ENCODE assay signal across 16 cellular contexts in genomic region chr9:134775552-134775951, GRCh38.
DNase-seq lines count a peak whose midpoint lies in the region; TF ChIP-seq lines count a peak whose summit lies in the region.
"Had no signal": no experiment of that assay in that cellular context is flagged by ENCODE, and none has a peak within 500 bp of the region (broad histone marks: within the 10 kb centered on the region; RNA-seq: fewer than 3 reads in every experiment).

No MANE protein-coding gene starts in this region.

- H4K8ac ChIP-seq in mesenchymal stem cell (ENCODE audit: low read length), result no peak overlapping the region

- H3K4me1 ChIP-seq in mesenchymal stem cell (ENCODE audit: control insufficient read depth, insufficient read depth, low read depth, low read length), result peaks cover 44% of the 10 kb centered on the region
- H3K4me1 ChIP-seq: colonic mucosa had no signal

- TF ChIP-seq CTCF in AG04449 (IDR thresholded peaks at IDR 0.05; ENCODE audit: insufficient read depth, low read length, missing control alignments) (no peak), choroid plexus epithelial cell (conservative IDR thresholded peaks at IDR 0.05; ENCODE audit: low read depth, low read length) (no peak)

- DNase-seq in AG04449 (ENCODE audit: low read depth, low spot score), result peak; percentile 66
- peak; percentile 54 for DNase-seq in M059J (ENCODE audit: low read depth)
- DNase-seq in choroid plexus epithelial cell (ENCODE audit: low read depth), result peak; percentile 74
- peak; percentile 91 for DNase-seq in mesenchymal stem cell
- no peak for DNase-seq in NCI-H2196 treated with DMSO at 0.1 percent for 48 hours (lab: John Stamatoyannopoulos, UW; ENCODE audit: unreplicated experiment)
- DNase-seq in activated CD4-positive, alpha-beta T cell treated with anti-CD3 and anti-CD28 coated beads for 48 hours, result no peak
- DNase-seq in foreskin melanocyte, result no peak
- DNase-seq in activated CD4-positive, alpha-beta T cell treated with anti-CD3 and anti-CD28 coated beads, Interleukin-2, amount 10 ng/mL, durations not matched to agents 7 days and 5 days, result no peak
- DNase-seq: activated CD4-positive, alpha-beta T cell treated with anti-CD3 and anti-CD28 coated beads, Interleukin-2, amount 50 U/mL, for 1 hour; activated naive CD8-positive, alpha-beta T cell treated with anti-CD3 and anti-CD28 coated beads, Interleukin-2, amount 10 ng/mL, durations not matched to agents 7 days and 5 days; activated T-cell treated with anti-CD3 and anti-CD28 coated beads, Interleukin-2, amount 50 U/mL, for 1 hour; colonic mucosa; erythroblast; left ventricle myocardium superior; substantia nigra; T-helper 17 cell had no signal

- H3K4me3 Mint-ChIP-seq in activated CD4-positive, alpha-beta T cell treated with anti-CD3 and anti-CD28 coated beads, Interleukin-2, amount 10 ng/mL, durations not matched to agents 7 days and 5 days, result no peak overlapping the region
- H3K4me3 Mint-ChIP-seq: activated naive CD8-positive, alpha-beta T cell treated with anti-CD3 and anti-CD28 coated beads, Interleukin-2, amount 10 ng/mL, durations not matched to agents 7 days and 5 days; T-helper 17 cell had no signal

- H3K4me3 ChIP-seq in AG04449 (ENCODE audit: low read depth, low read length) (no peak overlapping the region), choroid plexus epithelial cell (ENCODE audit: low read depth, low read length) (no peak overlapping the region), mesenchymal stem cell (ENCODE audit: insufficient read depth in 1 of 2, low read depth in 1 of 2, low read length in 2 of 2) (no peak overlapping the region)
- H3K4me3 ChIP-seq: colonic mucosa had no signal

- no peaks in the 10 kb centered on the region for H3K9me3 ChIP-seq in mesenchymal stem cell (ENCODE audit: control insufficient read depth, low read length)
- H3K9me3 ChIP-seq: colonic mucosa had no signal

- peaks cover 82 to 97% of the 10 kb centered on the region in 2 experiments for H3K36me3 ChIP-seq in mesenchymal stem cell (ENCODE audit: control insufficient read depth in 1 of 2, insufficient read depth in 2 of 2, low read depth in 1 of 2, low read length in 2 of 2)
- H3K36me3 ChIP-seq: colonic mucosa had no signal

- CTCF ChIA-PET in AG04449 (lab: Yijun Ruan, JAX), result interaction anchor here (0.7 to 4.7 kb wide), 4 partner anchors 24 to 327 kb away, joined by 3 to 28 read pairs (median 5); no protein-coding TSS in a partner anchor
- CTCF ChIA-PET in activated CD4-positive, alpha-beta T cell treated with anti-CD3 and anti-CD28 coated beads, Interleukin-2, amount 10 ng/mL, durations not matched to agents 7 days and 5 days (lab: Charles Lee), result no interaction called here

- H3K79me1 ChIP-seq in mesenchymal stem cell (replicated peaks; ENCODE audit: low read length, poor library complexity, severe bottlenecking), result peaks cover 11% of the 10 kb centered on the region

- no peaks in the 10 kb centered on the region for H3K27me3 ChIP-seq in mesenchymal stem cell (ENCODE audit: control insufficient read depth in 1 of 2, insufficient read depth in 1 of 2, low read length in 2 of 2)
- H3K27me3 ChIP-seq: colonic mucosa had no signal

- no peak overlapping the region for H3K4ac ChIP-seq in mesenchymal stem cell (ENCODE audit: low read depth in 1 of 2, low read length in 2 of 2)

- POLR2A ChIA-PET in AG04449 (lab: Yijun Ruan, JAX), result interaction anchor here (0.6 to 1.0 kb wide), 2 partner anchors 18 to 25 kb away, joined by 3 read pairs; no protein-coding TSS in a partner anchor
- POLR2A ChIA-PET in activated CD4-positive, alpha-beta T cell treated with anti-CD3 and anti-CD28 coated beads, Interleukin-2, amount 10 ng/mL, durations not matched to agents 7 days and 5 days (lab: Charles Lee), result interaction anchor here (0.6 kb wide), 1 partner anchor 422 kb away, joined by 4 read pairs; no protein-coding TSS in a partner anchor

- H3K27ac Mint-ChIP-seq in activated CD4-positive, alpha-beta T cell treated with anti-CD3 and anti-CD28 coated beads, Interleukin-2, amount 10 ng/mL, durations not matched to agents 7 days and 5 days, result no peak overlapping the region
- H3K27ac Mint-ChIP-seq: activated naive CD8-positive, alpha-beta T cell treated with anti-CD3 and anti-CD28 coated beads, Interleukin-2, amount 10 ng/mL, durations not matched to agents 7 days and 5 days; T-helper 17 cell had no signal

- peak overlapping the region in 1 of 2 experiments; percentile 25 for H2BK12ac ChIP-seq in mesenchymal stem cell (ENCODE audit: low read length in 2 of 2)

- no peaks in the 10 kb centered on the region for H3K36me3 Mint-ChIP-seq in activated CD4-positive, alpha-beta T cell treated with anti-CD3 and anti-CD28 coated beads, Interleukin-2, amount 10 ng/mL, durations not matched to agents 7 days and 5 days (ENCODE audit: low read depth)
- H3K36me3 Mint-ChIP-seq: activated naive CD8-positive, alpha-beta T cell treated with anti-CD3 and anti-CD28 coated beads, Interleukin-2, amount 10 ng/mL, durations not matched to agents 7 days and 5 days had no signal

- peak overlapping the region; percentile 8 for H3K4me2 ChIP-seq in mesenchymal stem cell (ENCODE audit: low read length, poor library complexity, severe bottlenecking)

- no peak overlapping the region for H2BK15ac ChIP-seq in mesenchymal stem cell (ENCODE audit: low read depth, poor library complexity, severe bottlenecking)

- 39% methylated on average over 9 of the region's 10 CpGs for WGBS in mesenchymal stem cell

- H2AFZ ChIP-seq in mesenchymal stem cell (ENCODE audit: low read depth, low read length), result no peak overlapping the region

- peak overlapping the region; percentile 68 for H3K27ac ChIP-seq in mesenchymal stem cell (ENCODE audit: low read length, poor library complexity, severe bottlenecking)
- H3K27ac ChIP-seq: colonic mucosa had no signal

- H3K9ac ChIP-seq in mesenchymal stem cell (ENCODE audit: low read length), result no peak overlapping the region

- H2BK5ac ChIP-seq in mesenchymal stem cell (ENCODE audit: low read depth, low read length, poor library complexity, severe bottlenecking), result peak overlapping the region; percentile 31

- H3K23ac ChIP-seq in mesenchymal stem cell (ENCODE audit: low read length in 2 of 2), result no peak overlapping the region

- no peak overlapping the region for H3K18ac ChIP-seq in mesenchymal stem cell (ENCODE audit: low read depth in 1 of 2, low read length in 2 of 2)

- H3K4me1 Mint-ChIP-seq in activated CD4-positive, alpha-beta T cell treated with anti-CD3 and anti-CD28 coated beads, Interleukin-2, amount 10 ng/mL, durations not matched to agents 7 days and 5 days, result peaks cover 2% of the 10 kb centered on the region
- H3K4me1 Mint-ChIP-seq: T-helper 17 cell had no signal

- no peaks in the 10 kb centered on the region for H3K9me3 Mint-ChIP-seq in activated CD4-positive, alpha-beta T cell treated with anti-CD3 and anti-CD28 coated beads, Interleukin-2, amount 10 ng/mL, durations not matched to agents 7 days and 5 days
- H3K9me3 Mint-ChIP-seq: activated naive CD8-positive, alpha-beta T cell treated with anti-CD3 and anti-CD28 coated beads, Interleukin-2, amount 10 ng/mL, durations not matched to agents 7 days and 5 days had no signal

- no peak overlapping the region for H2AK5ac ChIP-seq in mesenchymal stem cell (ENCODE audit: low read length, severe bottlenecking)

- no peak overlapping the region for H2BK120ac ChIP-seq in mesenchymal stem cell (ENCODE audit: low read depth, low read length)

- H3K27me3 Mint-ChIP-seq in activated CD4-positive, alpha-beta T cell treated with anti-CD3 and anti-CD28 coated beads, Interleukin-2, amount 10 ng/mL, durations not matched to agents 7 days and 5 days, result peaks cover 4% of the 10 kb centered on the region

- no peak overlapping the region for H4K91ac ChIP-seq in mesenchymal stem cell (ENCODE audit: low read length)

- peak overlapping the region in 1 of 2 experiments; percentile 68 for H3K14ac ChIP-seq in mesenchymal stem cell (ENCODE audit: low read length in 2 of 2)

Comparison
In these comparisons a context has a peak if more than half of its experiments do, and no peak if none do; other contexts are left out.
1. DNase-seq: peak in AG04449 (single experiment), M059J (single experiment), choroid plexus epithelial cell (single experiment) and mesenchymal stem cell (single experiment); none in NCI-H2196 treated with DMSO at 0.1 percent for 48 hours (single experiment), activated CD4-positive, alpha-beta T cell treated with anti-CD3 and anti-CD28 coated beads for 48 hours (single experiment), foreskin melanocyte (single experiment) and activated CD4-positive, alpha-beta T cell treated with anti-CD3 and anti-CD28 coated beads, Interleukin-2, amount 10 ng/mL, durations not matched to agents 7 days and 5 days (single experiment).